In the genomic region with DNA sequence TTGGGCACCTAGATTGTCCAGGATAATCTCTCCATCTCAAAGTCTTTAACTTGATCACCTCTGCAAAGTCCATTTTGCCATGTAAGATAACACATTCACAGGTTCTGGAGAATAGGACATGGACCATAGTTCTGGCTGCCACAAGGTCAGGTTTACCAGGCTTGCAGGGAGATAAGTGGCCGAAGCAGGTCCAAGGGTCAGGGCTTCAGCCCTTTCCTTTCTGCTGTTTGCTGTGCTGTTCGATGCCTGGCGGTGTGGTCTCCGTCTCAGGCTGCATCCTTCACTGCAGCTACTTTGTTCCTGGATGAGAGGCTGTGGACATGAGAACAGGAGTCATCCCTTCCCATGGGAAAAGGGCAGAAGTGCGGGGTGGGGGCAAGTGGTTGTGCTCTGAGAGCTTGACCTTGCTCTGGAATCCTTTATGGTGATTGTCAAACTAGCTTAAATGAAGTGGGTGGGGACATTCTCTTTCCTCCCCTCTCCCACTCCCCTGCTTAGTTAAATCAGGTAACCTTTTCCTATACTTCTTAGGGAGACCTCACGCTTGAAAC, we compare ENCODE assay signal across 1 cellular context.
TF ChIP-seq lines count a peak whose summit lies in the region.

No MANE protein-coding gene starts in this region.

TF ChIP-seq in H1, 55 proteins besides CTCF, POLR2A, EP300 and RAD21:
- TF ChIP-seq GTF2F1 (IDR thresholded peaks at IDR 0.05; ENCODE audit: borderline replicate concordance, low read depth, low read length), result no peak
- no peak for TF ChIP-seq KDM1A (IDR thresholded peaks at IDR 0.05; ENCODE audit: borderline replicate concordance, low read length)
